Comparison of ENCODE assay signal across 2 cellular contexts in genomic region chr9:82957526-82958379, GRCh38.
TF ChIP-seq lines count a peak whose summit lies in the region.

No MANE protein-coding gene starts in this region.

TF ChIP-seq in GM23338, 12 proteins besides CTCF, POLR2A, EP300 and RAD21:
- TF ChIP-seq ZNF462 (CRISPR knock-in tag; IDR thresholded peaks at IDR 0.05) (no peak), ETS1 (IDR thresholded peaks at IDR 0.05) (no peak), POLR2AphosphoS5 (IDR thresholded peaks at IDR 0.05; ENCODE audit: low read depth) (no peak), EZH2 (IDR thresholded peaks at IDR 0.05; ENCODE audit: low read depth, unreplicated experiment) (no peak), ZNF114 (CRISPR knock-in tag; IDR thresholded peaks at IDR 0.05) (no peak), ZNF331 (CRISPR knock-in tag; IDR thresholded peaks at IDR 0.05; ENCODE audit: low read depth) (no peak), EZH2phosphoT487 (IDR thresholded peaks at IDR 0.05; ENCODE audit: unreplicated experiment) (no peak), STAT1 (IDR thresholded peaks at IDR 0.05; ENCODE audit: unreplicated experiment) (no peak), NANOG (IDR thresholded peaks at IDR 0.05; ENCODE audit: borderline replicate concordance) (no peak)

TF ChIP-seq in WTC11, 78 proteins besides CTCF, POLR2A, EP300 and RAD21 (continued from another document):
- TF ChIP-seq PRDM15 (CRISPR knock-in tag; IDR thresholded peaks at IDR 0.05) (no peak), TEAD1 (CRISPR knock-in tag; IDR thresholded peaks at IDR 0.05) (no peak), USF2 (CRISPR knock-in tag; IDR thresholded peaks at IDR 0.05) (no peak), ZBTB21 (CRISPR knock-in tag; IDR thresholded peaks at IDR 0.05; ENCODE audit: borderline replicate concordance) (no peak)
